ENCODE assay signal across 11 cellular contexts in genomic region chr12:54977155-54977554, GRCh38. TPM values are rescaled to one million over a fixed set of nuclear protein-coding genes. Genes with fewer than 3 reads are reported as not detected.
A peak's percentile ranks its signal among the peaks of the same experiment; 100 is the strongest.
DNase-seq lines count a peak whose midpoint lies in the region; ATAC-seq and TF ChIP-seq lines count a peak whose summit lies in the region.
"Had no signal": no experiment of that assay in that cellular context is flagged by ENCODE, and none has a peak within 500 bp of the region (broad histone marks: within the 10 kb centered on the region; RNA-seq: fewer than 3 reads in every experiment).

No MANE protein-coding gene starts in this region.

- H3K9me3 ChIP-seq in right lobe of liver (no peaks in the 10 kb centered on the region), right atrium auricular region (no peaks in the 10 kb centered on the region)

- H3K4me3 ChIP-seq in right lobe of liver, result no peak overlapping the region
- no peak overlapping the region for H3K4me3 ChIP-seq in right atrium auricular region

- no peak for ATAC-seq in stimulated activated naive CD8-positive, alpha-beta T cell treated with anti-CD3 and anti-CD28 coated beads, Interleukin-15, Interleukin-2, amounts not matched to agents 100 U/mL and 50 U/mL, for 24 hours
- ATAC-seq in activated naive CD4-positive, alpha-beta T cell treated with anti-CD3 and anti-CD28 coated beads, Interleukin-2, amount 50 U/mL, for 72 hours, result no peak
- no peak for ATAC-seq in right lobe of liver
- ATAC-seq in HG03175 (IDR thresholded peaks at IDR 0.05; ENCODE audit: unreplicated experiment), result no peak

- H3K27ac ChIP-seq in right lobe of liver (no peak overlapping the region), right atrium auricular region (no peak overlapping the region)

- no peaks in the 10 kb centered on the region for H3K9me3 Mint-ChIP-seq in stimulated activated naive CD8-positive, alpha-beta T cell treated with anti-CD3 and anti-CD28 coated beads, Interleukin-15, Interleukin-2, amounts not matched to agents 100 ng/mL and 50 ng/mL, for 24 hours
- no peaks in the 10 kb centered on the region for H3K9me3 Mint-ChIP-seq in activated naive CD4-positive, alpha-beta T cell treated with anti-CD3 and anti-CD28 coated beads, Interleukin-2, amount 50 U/mL, for 72 hours

- peak overlapping the region; percentile 77 for H3K27ac Mint-ChIP-seq in stimulated activated naive CD8-positive, alpha-beta T cell treated with anti-CD3 and anti-CD28 coated beads, Interleukin-15, Interleukin-2, amounts not matched to agents 100 ng/mL and 50 ng/mL, for 24 hours
- H3K27ac Mint-ChIP-seq in activated naive CD4-positive, alpha-beta T cell treated with anti-CD3 and anti-CD28 coated beads, Interleukin-2, amount 50 U/mL, for 72 hours, result peak overlapping the region; percentile 50 to 92

- H3K4me3 Mint-ChIP-seq in stimulated activated naive CD8-positive, alpha-beta T cell treated with anti-CD3 and anti-CD28 coated beads, Interleukin-15, Interleukin-2, amounts not matched to agents 100 ng/mL and 50 ng/mL, for 24 hours, result peak overlapping the region; percentile 97

- H3K27me3 ChIP-seq in right lobe of liver (no peaks in the 10 kb centered on the region), right atrium auricular region (no peaks in the 10 kb centered on the region)

- TF ChIP-seq CTCF in right lobe of liver (IDR thresholded peaks at IDR 0.05) (no peak), right atrium auricular region (IDR thresholded peaks at IDR 0.05) (no peak)

- WGBS in right lobe of liver (ENCODE audit: insufficient coverage, low coverage, low lambda C conversion rate, missing lambda C conversion rate), result 26% methylated on average over 3 of the region's 3 CpGs

- no peak for TF ChIP-seq POLR2A in right lobe of liver (IDR thresholded peaks at IDR 0.05)

- H3K36me3 ChIP-seq in right lobe of liver (no peaks in the 10 kb centered on the region), right atrium auricular region (no peaks in the 10 kb centered on the region)

- H3K4me1 ChIP-seq in right lobe of liver (no peaks in the 10 kb centered on the region), right atrium auricular region (no peaks in the 10 kb centered on the region)

- DNase-seq in stimulated activated naive CD8-positive, alpha-beta T cell treated with anti-CD3 and anti-CD28 coated beads, Interleukin-15, Interleukin-2, amounts not matched to agents 100 U/mL and 50 U/mL, for 24 hours, result no peak
- DNase-seq in activated naive CD4-positive, alpha-beta T cell treated with anti-CD3 and anti-CD28 coated beads, Interleukin-2, amount 50 U/mL, for 72 hours (ENCODE audit: low spot score in 2 of 2), result no peak
- peak; percentile 8 for DNase-seq in glomerular visceral epithelial cell (ENCODE audit: extremely low spot score)
- DNase-seq in NCI-H345 treated with DMSO at 0.1 percent for 48 hours (lab: John Stamatoyannopoulos, UW; ENCODE audit: unreplicated experiment), result no peak
- no peak for DNase-seq in right lobe of liver
- DNase-seq in right atrium auricular region (ENCODE audit: low spot score), result no peak
- DNase-seq: cerebellar nuclear complex, hypothalamus, nucleus accumbens had no signal

- peaks cover 91% of the 10 kb centered on the region for H3K4me1 Mint-ChIP-seq in stimulated activated naive CD8-positive, alpha-beta T cell treated with anti-CD3 and anti-CD28 coated beads, Interleukin-15, Interleukin-2, amounts not matched to agents 100 ng/mL and 50 ng/mL, for 24 hours (ENCODE audit: low read depth)

- H3K36me3 Mint-ChIP-seq in stimulated activated naive CD8-positive, alpha-beta T cell treated with anti-CD3 and anti-CD28 coated beads, Interleukin-15, Interleukin-2, amounts not matched to agents 100 ng/mL and 50 ng/mL, for 24 hours (ENCODE audit: low read depth), result peaks cover 98% of the 10 kb centered on the region
- H3K36me3 Mint-ChIP-seq in activated naive CD4-positive, alpha-beta T cell treated with anti-CD3 and anti-CD28 coated beads, Interleukin-2, amount 50 U/mL, for 72 hours, result peaks cover 67 to 86% of the 10 kb centered on the region in 2 donors

- intact Hi-C loops in right lobe of liver (cut with DNase I), result no loop called here

- no peaks in the 10 kb centered on the region for H3K27me3 Mint-ChIP-seq in stimulated activated naive CD8-positive, alpha-beta T cell treated with anti-CD3 and anti-CD28 coated beads, Interleukin-15, Interleukin-2, amounts not matched to agents 100 ng/mL and 50 ng/mL, for 24 hours

RNA-seq across cellular contexts. Expression of gene TESPA1, which starts 7.4 kb away (rescaled TPM):
- total RNA-seq in activated naive CD4-positive, alpha-beta T cell treated with anti-CD3 and anti-CD28 coated beads, Interleukin-2, amount 50 U/mL, for 72 hours, result 10 to 100 TPM; 94.7 to 95.8 TPM
- total RNA-seq in right lobe of liver (1 to 10 TPM in 1 of 6 experiments, under 1 TPM in 4, not detected in 1; 0.09 to 1.2 (median 0.37) TPM), right atrium auricular region (under 1 TPM in 1 of 2 donors, not detected in 1; 0.19 TPM)

RNA-seq across cellular contexts. Expression of gene NEUROD4, which starts 42.6 kb away (rescaled TPM):
- total RNA-seq in activated naive CD4-positive, alpha-beta T cell treated with anti-CD3 and anti-CD28 coated beads, Interleukin-2, amount 50 U/mL, for 72 hours, result not detected
- total RNA-seq in right lobe of liver (not detected), right atrium auricular region (not detected)

Comparison
In these comparisons a context has a peak if more than half of its experiments do, and no peak if none do; other contexts are left out.
1. RNA of gene TESPA1, which starts 7.4 kb away (total RNA-seq): 94.7 to 95.8 TPM in activated naive CD4-positive, alpha-beta T cell treated with anti-CD3 and anti-CD28 coated beads, Interleukin-2, amount 50 U/mL, for 72 hours; 0.09 to 1.2 TPM in right lobe of liver and 0.19 TPM in right atrium auricular region; every median in the first group is over 10 times any median in the second.